ENCODE assay signal across 1 cellular context in genomic region chr17:78963378-78963777, GRCh38.
A peak's percentile ranks its signal among the peaks of the same experiment; 100 is the strongest.
TF ChIP-seq lines count a peak whose summit lies in the region.

No MANE protein-coding gene starts in this region.

TF ChIP-seq in HepG2, 621 proteins besides CTCF, POLR2A, EP300 and RAD21:
- TF ChIP-seq ZBTB38 (CRISPR knock-in tag; IDR thresholded peaks at IDR 0.05) = peak; percentile 54; the same call in 1 of the 2 replicates
- TF ChIP-seq PAX8 (CRISPR knock-in tag; IDR thresholded peaks at IDR 0.05; ENCODE audit: borderline replicate concordance) = no peak
- peak; percentile 37; the same call in 1 of the 2 replicates for TF ChIP-seq SP4 (CRISPR knock-in tag; IDR thresholded peaks at IDR 0.05)
- no peak for TF ChIP-seq MXI1 (IDR thresholded peaks at IDR 0.05; ENCODE audit: borderline replicate concordance, low read depth, low read length)
- TF ChIP-seq HNRNPL (IDR thresholded peaks at IDR 0.05; ENCODE audit: low read depth, low read length) = no peak
- TF ChIP-seq ZNF253 (CRISPR knock-in tag; IDR thresholded peaks at IDR 0.05; ENCODE audit: borderline replicate concordance) = peak; percentile 52; the same call in 1 of the 2 replicates
- TF ChIP-seq HNF4G (IDR thresholded peaks at IDR 0.05; ENCODE audit: borderline replicate concordance, low read depth, low read length) = peak; percentile 40; the same call in 1 of the 2 replicates
- no peak for TF ChIP-seq HNF4G (CRISPR knock-in tag; IDR thresholded peaks at IDR 0.05; ENCODE audit: borderline replicate concordance, low read depth)
- no peak for TF ChIP-seq ZNF256 (CRISPR knock-in tag; conservative IDR thresholded peaks at IDR 0.05)
- TF ChIP-seq HIVEP1 (CRISPR knock-in tag; IDR thresholded peaks at IDR 0.05) = no peak
- no peak for TF ChIP-seq CBX5 (CRISPR knock-in tag; IDR thresholded peaks at IDR 0.05; ENCODE audit: borderline replicate concordance)
- TF ChIP-seq GLI4 (CRISPR knock-in tag; IDR thresholded peaks at IDR 0.05; ENCODE audit: borderline replicate concordance) = no peak
- no peak for TF ChIP-seq ZMYM2 (CRISPR knock-in tag; IDR thresholded peaks at IDR 0.05)
- TF ChIP-seq, protein P1, sequence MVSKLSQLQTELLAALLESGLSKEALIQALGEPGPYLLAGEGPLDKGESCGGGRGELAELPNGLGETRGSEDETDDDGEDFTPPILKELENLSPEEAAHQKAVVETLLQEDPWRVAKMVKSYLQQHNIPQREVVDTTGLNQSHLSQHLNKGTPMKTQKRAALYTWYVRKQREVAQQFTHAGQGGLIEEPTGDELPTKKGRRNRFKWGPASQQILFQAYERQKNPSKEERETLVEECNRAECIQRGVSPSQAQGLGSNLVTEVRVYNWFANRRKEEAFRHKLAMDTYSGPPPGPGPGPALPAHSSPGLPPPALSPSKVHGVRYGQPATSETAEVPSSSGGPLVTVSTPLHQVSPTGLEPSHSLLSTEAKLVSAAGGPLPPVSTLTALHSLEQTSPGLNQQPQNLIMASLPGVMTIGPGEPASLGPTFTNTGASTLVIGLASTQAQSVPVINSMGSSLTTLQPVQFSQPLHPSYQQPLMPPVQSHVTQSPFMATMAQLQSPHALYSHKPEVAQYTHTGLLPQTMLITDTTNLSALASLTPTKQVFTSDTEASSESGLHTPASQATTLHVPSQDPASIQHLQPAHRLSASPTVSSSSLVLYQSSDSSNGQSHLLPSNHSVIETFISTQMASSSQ (IDR thresholded peaks at IDR 0.05; ENCODE audit: low read depth) = no peak
- TF ChIP-seq, protein P1 (CRISPR knock-in tag; IDR thresholded peaks at IDR 0.05; ENCODE audit: borderline replicate concordance) = 0 out of 2 replicates have a peak, but pooled peaks have one; percentile 1
- peak; percentile 66 for TF ChIP-seq ZEB1 (IDR thresholded peaks at IDR 0.05; ENCODE audit: insufficient replicate concordance, low read depth)
- TF ChIP-seq SALL1 (CRISPR knock-in tag; IDR thresholded peaks at IDR 0.05) = 0 out of 2 replicates have a peak, but pooled peaks have one; percentile 13
TF ChIP-seq in HepG2: peak in this region for 7.
